In genomic region chr22:25025586-25025985, GRCh38 we compare ENCODE assay signal across 10 cellular contexts.
DNase-seq lines count a peak whose midpoint lies in the region; ATAC-seq and TF ChIP-seq lines count a peak whose summit lies in the region.
"Had no signal": no experiment of that assay in that cellular context is flagged by ENCODE, and none has a peak within 500 bp of the region (broad histone marks: within the 10 kb centered on the region; RNA-seq: fewer than 3 reads in every experiment).

No MANE protein-coding gene starts in this region.

- H3K4me1 ChIP-seq in PC-9 (replicated peaks; ENCODE audit: insufficient read depth), result peaks cover 28% of the 10 kb centered on the region
- H3K4me1 ChIP-seq in left lung, result peaks cover 0 to 16% of the 10 kb centered on the region in 2 donors
- H3K4me1 ChIP-seq in skeletal muscle tissue (ENCODE audit: control insufficient read depth in 3 of 3, insufficient read depth in 3 of 3, low read length in 3 of 3), result peaks cover 12 to 16% (median 14%) of the 10 kb centered on the region in 3 donors

- H3K4me1 Mint-ChIP-seq in stimulated activated naive CD8-positive, alpha-beta T cell treated with anti-CD3 and anti-CD28 coated beads, Interleukin-15, amount 100 ng/mL, for 72 hours, result peaks cover 14% of the 10 kb centered on the region
- H3K4me1 Mint-ChIP-seq in activated CD8-positive, alpha-beta T cell treated with anti-CD3 and anti-CD28 coated beads for 36 hours (ENCODE audit: low read depth), result peaks cover 6% of the 10 kb centered on the region

- H3K4me3 Mint-ChIP-seq in stimulated activated naive CD8-positive, alpha-beta T cell treated with anti-CD3 and anti-CD28 coated beads, Interleukin-15, amount 100 ng/mL, for 72 hours, result no peak overlapping the region
- no peak overlapping the region for H3K4me3 Mint-ChIP-seq in activated CD8-positive, alpha-beta T cell treated with anti-CD3 and anti-CD28 coated beads for 36 hours
- H3K4me3 Mint-ChIP-seq: activated CD8-positive, alpha-beta T cell treated with anti-CD3 and anti-CD28 coated beads, Interleukin-2, amount 10 ng/mL, durations not matched to agents 7 days and 5 days; CD14-positive monocyte had no signal

- peak overlapping the region in 1 of 2 donors; percentile 86 for H3K27ac Mint-ChIP-seq in stimulated activated naive CD8-positive, alpha-beta T cell treated with anti-CD3 and anti-CD28 coated beads, Interleukin-15, amount 100 ng/mL, for 72 hours
- no peak overlapping the region for H3K27ac Mint-ChIP-seq in activated CD8-positive, alpha-beta T cell treated with anti-CD3 and anti-CD28 coated beads for 36 hours
- H3K27ac Mint-ChIP-seq: CD14-positive monocyte had no signal

- H3K4me2 ChIP-seq in PC-9, result peak overlapping the region; percentile 46

- peak overlapping the region in 1 of 3 donors; percentile 50 for H3K9ac ChIP-seq in skeletal muscle tissue (ENCODE audit: low read depth in 1 of 3, low read length in 3 of 3)

- H4K20me1 ChIP-seq in PC-9 (ENCODE audit: insufficient read depth), result peaks cover 3% of the 10 kb centered on the region

- no peaks in the 10 kb centered on the region for H3K36me3 Mint-ChIP-seq in activated CD8-positive, alpha-beta T cell treated with anti-CD3 and anti-CD28 coated beads for 36 hours (ENCODE audit: low read depth)
- H3K36me3 Mint-ChIP-seq: CD14-positive monocyte had no signal

- H3K27ac ChIP-seq in PC-9, result peak overlapping the region; percentile 68
- H3K27ac ChIP-seq in cingulate gyrus (ENCODE audit: low read depth, low read length), result peak overlapping the region; percentile 60
- peak overlapping the region; percentile 1 to 51 for H3K27ac ChIP-seq in left lung
- peak overlapping the region; percentile 65 for H3K27ac ChIP-seq in skeletal muscle tissue (ENCODE audit: low read depth, low read length)

- H3K9me3 ChIP-seq in PC-9 (ENCODE audit: insufficient read depth, low read depth) (no peaks in the 10 kb centered on the region), left lung (no peaks in the 10 kb centered on the region), skeletal muscle tissue (ENCODE audit: control insufficient read depth in 3 of 3, low read length in 3 of 3) (no peaks in the 10 kb centered on the region)

- no peaks in the 10 kb centered on the region for H3K36me3 ChIP-seq in PC-9 (ENCODE audit: low read depth)
- no peaks in the 10 kb centered on the region for H3K36me3 ChIP-seq in left lung
- H3K36me3 ChIP-seq in skeletal muscle tissue (ENCODE audit: control insufficient read depth in 3 of 3, insufficient read depth in 3 of 3, low read length in 3 of 3), result peaks cover 0 to 2% (median 0%) of the 10 kb centered on the region in 3 donors

- no peak for DNase-seq in PC-9
- DNase-seq in left lung, result no peak
- no peak for DNase-seq in stimulated activated naive CD8-positive, alpha-beta T cell treated with anti-CD3 and anti-CD28 coated beads, Interleukin-15, amount 100 ng/mL, for 72 hours
- no peak for DNase-seq in amniotic stem cell (lab: John Stamatoyannopoulos, UW)
- DNase-seq in activated CD8-positive, alpha-beta T cell treated with anti-CD3 and anti-CD28 coated beads for 36 hours, result no peak
- DNase-seq: activated CD8-positive, alpha-beta T cell treated with anti-CD3 and anti-CD28 coated beads, Interleukin-2, amount 10 ng/mL, durations not matched to agents 7 days and 5 days had no signal

- H3K27me3 Mint-ChIP-seq in stimulated activated naive CD8-positive, alpha-beta T cell treated with anti-CD3 and anti-CD28 coated beads, Interleukin-15, amount 100 ng/mL, for 72 hours, result peaks cover 12% of the 10 kb centered on the region
- H3K27me3 Mint-ChIP-seq in activated CD8-positive, alpha-beta T cell treated with anti-CD3 and anti-CD28 coated beads for 36 hours, result peaks cover 2% of the 10 kb centered on the region

- H3K27me3 ChIP-seq in PC-9 (ENCODE audit: insufficient read depth, low read depth), result no peaks in the 10 kb centered on the region
- H3K27me3 ChIP-seq in left lung, result no peaks in the 10 kb centered on the region
- no peaks in the 10 kb centered on the region for H3K27me3 ChIP-seq in skeletal muscle tissue (ENCODE audit: control insufficient read depth in 3 of 3, insufficient read depth in 3 of 3, low read length in 3 of 3)

- CTCF ChIA-PET in PC-9 (lab: Charles Lee), result no interaction called here
- CTCF ChIA-PET in activated CD8-positive, alpha-beta T cell treated with anti-CD3 and anti-CD28 coated beads for 36 hours (lab: Charles Lee), result interaction anchor here (2.4 to 2.5 kb wide), 2 partner anchors 23 to 87 kb away, joined by 6 to 9 read pairs; no protein-coding TSS in a partner anchor

- TF ChIP-seq CTCF in PC-9 (conservative IDR thresholded peaks at IDR 0.05) (no peak), left lung (IDR thresholded peaks at IDR 0.05) (no peak)
- no peak for TF ChIP-seq CTCF in activated CD8-positive, alpha-beta T cell treated with anti-CD3 and anti-CD28 coated beads for 36 hours (IDR thresholded peaks at IDR 0.05)

- H3K9me2 ChIP-seq in PC-9 (ENCODE audit: insufficient read depth), result no peaks in the 10 kb centered on the region

- no peak overlapping the region for H3K4me3 ChIP-seq in PC-9
- H3K4me3 ChIP-seq in left lung, result no peak overlapping the region
- no peak overlapping the region for H3K4me3 ChIP-seq in skeletal muscle tissue (ENCODE audit: low read length in 3 of 3)

- BruUV-seq in PC-9 (replicated peaks; lab: Mats Ljungman, UMichigan), result no TSS peak

- intact Hi-C loops in PC-9 (cut with micrococcal nuclease; ENCODE audit: unreplicated experiment), result no loop called here
- intact Hi-C loops in left lung (cut with DNase I), result no loop called here
- intact Hi-C loops in activated CD8-positive, alpha-beta T cell treated with anti-CD3 and anti-CD28 coated beads for 36 hours (cut with micrococcal nuclease), result no loop called here

- H3K9me3 Mint-ChIP-seq in stimulated activated naive CD8-positive, alpha-beta T cell treated with anti-CD3 and anti-CD28 coated beads, Interleukin-15, amount 100 ng/mL, for 72 hours, result no peaks in the 10 kb centered on the region
- H3K9me3 Mint-ChIP-seq in activated CD8-positive, alpha-beta T cell treated with anti-CD3 and anti-CD28 coated beads for 36 hours, result no peaks in the 10 kb centered on the region
- H3K9me3 Mint-ChIP-seq: CD14-positive monocyte had no signal

- 0 out of 2 replicates have a peak, but pooled peaks cover 8% of the 10 kb centered on the region for H3K79me2 ChIP-seq in PC-9 (ENCODE audit: low read depth)

- H2AFZ ChIP-seq in PC-9, result no peak overlapping the region

- H3F3A ChIP-seq in PC-9 (ENCODE audit: insufficient read depth, low read depth), result peaks cover 24% of the 10 kb centered on the region

- peak; percentile 42 for ATAC-seq in left lung
- ATAC-seq in stimulated activated naive CD8-positive, alpha-beta T cell treated with anti-CD3 and anti-CD28 coated beads, Interleukin-15, amount 100 ng/mL, for 72 hours, result no peak
- no peak for ATAC-seq in GM21526 (IDR thresholded peaks at IDR 0.05; ENCODE audit: low FRiP score, unreplicated experiment)
- ATAC-seq in activated CD8-positive, alpha-beta T cell treated with anti-CD3 and anti-CD28 coated beads for 36 hours, result no peak
- ATAC-seq: activated CD8-positive, alpha-beta T cell treated with anti-CD3 and anti-CD28 coated beads, Interleukin-2, amount 10 ng/mL, durations not matched to agents 7 days and 5 days had no signal

- POLR2A ChIA-PET in PC-9 (lab: Charles Lee; ENCODE audit: unreplicated experiment), result no interaction called here
- POLR2A ChIA-PET in activated CD8-positive, alpha-beta T cell treated with anti-CD3 and anti-CD28 coated beads for 36 hours (lab: Charles Lee), result no interaction called here
